Comparison of ENCODE assay signal across 1 cellular context in genomic region chr22:32880531-32880905, GRCh38.
TF ChIP-seq lines count a peak whose summit lies in the region.

No MANE protein-coding gene starts in this region.

TF ChIP-seq in IMR-90, 13 proteins besides CTCF, POLR2A, EP300 and RAD21 (continued from another document):
- no peak for TF ChIP-seq ELK1 (IDR thresholded peaks at IDR 0.05; ENCODE audit: borderline replicate concordance, low read depth, low read length)
- no peak for TF ChIP-seq CEBPB (IDR thresholded peaks at IDR 0.05; ENCODE audit: low read depth, low read length)
- no peak for TF ChIP-seq CHD1 (IDR thresholded peaks at IDR 0.05; ENCODE audit: low read depth, low read length)
- TF ChIP-seq MAZ (IDR thresholded peaks at IDR 0.05; ENCODE audit: borderline replicate concordance, low read depth, low read length), result no peak
- TF ChIP-seq MXI1 (IDR thresholded peaks at IDR 0.05; ENCODE audit: borderline replicate concordance, low read depth, low read length), result no peak
